23 cellular contexts compared by ENCODE assay signal in genomic region chr1:6100801-6101783, GRCh38. TPM values are rescaled to one million over a fixed set of nuclear protein-coding genes. Genes with fewer than 3 reads are reported as not detected.
DNase-seq lines count a peak whose midpoint lies in the region; ATAC-seq, FAIRE-seq and TF ChIP-seq lines count a peak whose summit lies in the region.
"Had no signal": no experiment of that assay in that cellular context is flagged by ENCODE, and none has a peak within 500 bp of the region (broad histone marks: within the 10 kb centered on the region; RNA-seq: fewer than 3 reads in every experiment).

No MANE protein-coding gene starts in this region.

- no peak overlapping the region for H2BK120ac ChIP-seq in H1 (replicated peaks; ENCODE audit: low read depth, low read length)

- CTCF ChIA-PET in H1 (lab: Charles Lee; ENCODE audit: partially characterized antibody), result interaction anchor here (0.6 to 1.5 kb wide), 12 partner anchors 8 to 153 kb away, joined by 3 to 6 read pairs (median 4); partner anchors contain the start of gene KCNAB2

- H3K4ac ChIP-seq in H1 (replicated peaks; ENCODE audit: insufficient read length, low read depth, low read length), result no peak overlapping the region

- DNase-seq in activated naive CD4-positive, alpha-beta T cell treated with anti-CD3 and anti-CD28 coated beads, Interleukin-2, amount 50 U/mL, for 72 hours (ENCODE audit: low spot score in 2 of 2), result no peak
- no peak for DNase-seq in activated naive CD4-positive, alpha-beta T cell treated with Interleukin-2 at 50 U/mL for 16 hours
- DNase-seq in RWPE2 (ENCODE audit: low spot score) (peak; percentile 44), H1 (ENCODE audit: low read depth in 1 of 2, low spot score in 2 of 2) (no peak), spleen (peak; percentile 68), small intestine (no peak), COLO668 (lab: John Stamatoyannopoulos, UW; ENCODE audit: unreplicated experiment) (no peak), frontal cortex (ENCODE audit: low spot score in 2 of 2) (no peak)
- DNase-seq: colonic mucosa; DMS79 treated with DMSO at 0.1 percent for 48 hours; GOT3; MG63; NCI-H2227 treated with DMSO at 0.1 percent for 48 hours; NCI-H748 treated with DMSO at 0.1 percent for 48 hours; SHP77; stimulated activated naive CD4-positive, alpha-beta T cell; SW 1271; tibial artery had no signal

- TF ChIP-seq POLR2A in H1 (IDR thresholded peaks at IDR 0.05; ENCODE audit: control extremely low read depth in 1 of 2, low read depth in 2 of 2, low read length in 2 of 2) (no peak), spleen (IDR thresholded peaks at IDR 0.05) (no peak)

- H4K8ac ChIP-seq in H1 (ENCODE audit: extremely low read depth, insufficient read depth, low read length), result no peak overlapping the region

- H3K27ac Mint-ChIP-seq in activated naive CD4-positive, alpha-beta T cell treated with anti-CD3 and anti-CD28 coated beads, Interleukin-2, amount 50 U/mL, for 72 hours, result peak overlapping the region; percentile 62 to 72

- H3K4me3 ChIP-seq in RWPE2 (ENCODE audit: severe bottlenecking) (no peak overlapping the region), H1 (ENCODE audit: extremely low read depth in 1 of 4, insufficient read depth in 2 of 4, low read depth in 3 of 4, low read length in 4 of 4) (no peak overlapping the region), spleen (no peak overlapping the region), small intestine (ENCODE audit: low read depth in 1 of 2, low read length in 2 of 2) (no peak overlapping the region)
- H3K4me3 ChIP-seq: colonic mucosa, MG63, right atrium auricular region, tibial artery had no signal

- no peaks in the 10 kb centered on the region for H3K36me3 ChIP-seq in RWPE2 (ENCODE audit: low read depth)
- H3K36me3 ChIP-seq in H1 (ENCODE audit: control insufficient read depth in 2 of 4, insufficient read depth in 4 of 4, low read length in 3 of 4), result no peaks in the 10 kb centered on the region
- peaks cover 0 to 39% (median 25%) of the 10 kb centered on the region in 6 donors for H3K36me3 ChIP-seq in spleen
- no peaks in the 10 kb centered on the region for H3K36me3 ChIP-seq in small intestine (ENCODE audit: control insufficient read depth in 2 of 2, insufficient read depth in 2 of 2, low read length in 2 of 2)
- H3K36me3 ChIP-seq: colonic mucosa, MG63, right atrium auricular region had no signal

- TF ChIP-seq RAD21 in H1 (IDR thresholded peaks at IDR 0.05 in 1 of 2, conservative IDR thresholded peaks at IDR 0.05 in 1 of 2; ENCODE audit: low read depth in 2 of 2, low read length in 2 of 2), result no peak

- no peak overlapping the region for H2AK5ac ChIP-seq in H1 (ENCODE audit: low read depth, low read length)

- H3K9me3 ChIP-seq in RWPE2 (ENCODE audit: severe bottlenecking) (no peaks in the 10 kb centered on the region), H1 (ENCODE audit: insufficient read depth in 2 of 2, low read depth in 1 of 2, low read length in 1 of 2) (no peaks in the 10 kb centered on the region), spleen (no peaks in the 10 kb centered on the region), small intestine (ENCODE audit: control insufficient read depth, low read depth) (no peaks in the 10 kb centered on the region)
- H3K9me3 ChIP-seq: colonic mucosa, MG63, right atrium auricular region, tibial artery had no signal

- FAIRE-seq in H1 (lab: Jason Lieb, UNC), result no peak
- FAIRE-seq in small intestine (lab: Jason Lieb, UNC), result no peak
- no peak for FAIRE-seq in frontal cortex (lab: Jason Lieb, UNC)

- 0 out of 2 replicates have a peak overlapping the region, but pooled peaks have one; percentile 17 for H2BK12ac ChIP-seq in H1 (ENCODE audit: low read depth, low read length)

- no peak overlapping the region for H2BK20ac ChIP-seq in H1 (ENCODE audit: low read length)

- no peak for TF ChIP-seq CTCF in RWPE2 (IDR thresholded peaks at IDR 0.05; ENCODE audit: poor library complexity, severe bottlenecking)
- TF ChIP-seq CTCF in H1 (IDR thresholded peaks at IDR 0.05; ENCODE audit: control extremely low read depth in 1 of 3, insufficient read depth in 1 of 3, low read depth in 1 of 3, low read length in 3 of 3), result no peak
- TF ChIP-seq CTCF in spleen (IDR thresholded peaks at IDR 0.05 in 8 of 11, conservative IDR thresholded peaks at IDR 0.05 in 3 of 11), result no peak

- H4K20me1 ChIP-seq in H1 (replicated peaks in 1 of 2; ENCODE audit: control insufficient read depth in 1 of 2, insufficient read depth in 2 of 2, low read length in 2 of 2), result peaks cover 0 to 2% of the 10 kb centered on the region in 2 experiments

- POLR2A ChIA-PET in H1 (lab: Charles Lee; ENCODE audit: partially characterized antibody), result interaction anchor here (1.5 kb wide), 1 partner anchor 84 kb away, joined by 4 read pairs; no protein-coding TSS in a partner anchor

- H3K27ac ChIP-seq in RWPE2 (ENCODE audit: poor library complexity, severe bottlenecking) (no peak overlapping the region), H1 (ENCODE audit: low read depth, low read length) (no peak overlapping the region), spleen (no peak overlapping the region), small intestine (ENCODE audit: low read depth in 1 of 2, low read length in 1 of 2) (no peak overlapping the region)
- H3K27ac ChIP-seq: colonic mucosa, right atrium auricular region, tibial artery had no signal

- no peak overlapping the region for H3K4me2 ChIP-seq in H1 (ENCODE audit: insufficient read depth in 1 of 2, low read depth in 2 of 2, low read length in 2 of 2)

- H3K4me1 ChIP-seq in RWPE2 (ENCODE audit: insufficient read depth, poor library complexity, severe bottlenecking) (no peaks in the 10 kb centered on the region), H1 (replicated peaks in 1 of 4; ENCODE audit: control insufficient read depth in 3 of 4, insufficient read depth in 4 of 4, low read length in 3 of 4) (no peaks in the 10 kb centered on the region; a peak in 2 of 7 replicates), spleen (peaks cover 0 to 12% (median 0%) of the 10 kb centered on the region in 6 donors), small intestine (ENCODE audit: control insufficient read depth in 2 of 2, insufficient read depth in 1 of 2, low read depth in 1 of 2, low read length in 1 of 2) (no peaks in the 10 kb centered on the region)
- H3K4me1 ChIP-seq: colonic mucosa, right atrium auricular region, tibial artery had no signal

- H3K79me1 ChIP-seq in H1 (ENCODE audit: low read depth, low read length), result no peaks in the 10 kb centered on the region

- no peak overlapping the region for H4K91ac ChIP-seq in H1 (replicated peaks; ENCODE audit: insufficient read length, low read length)

- H4K5ac ChIP-seq in H1 (ENCODE audit: insufficient read length, low read depth, low read length), result no peak overlapping the region

- no peak overlapping the region for H3K9ac ChIP-seq in H1 (replicated peaks in 1 of 4; ENCODE audit: extremely low read depth in 1 of 4, low read depth in 3 of 4, low read length in 3 of 4)

- H3K14ac ChIP-seq in H1 (ENCODE audit: insufficient read length), result no peak overlapping the region

- no peaks in the 10 kb centered on the region for H3K79me2 ChIP-seq in H1 (ENCODE audit: control insufficient read depth in 1 of 2, insufficient read depth in 2 of 2, low read length in 2 of 2)

- WGBS in H1 (ENCODE audit: extremely low coverage in 1 of 2, insufficient coverage in 1 of 2, insufficient read length in 1 of 2, insufficient replicate concordance in 2 of 2, low coverage in 1 of 2, low lambda C conversion rate in 2 of 2, missing lambda C conversion rate in 1 of 2), 2 experiments, result 87% methylated on average over 19 of the region's 24 CpGs; no CpG with 5 or more reads in 1 of the 2 experiments
- WGBS in spleen, 5 donors, result 44 to 53% (median 45%) methylated on average over 19 to 24 of the region's 24 CpGs
- WGBS in small intestine, 3 donors, result 52 to 58% (median 56%) methylated on average over 23 to 24 of the region's 24 CpGs

- no peaks in the 10 kb centered on the region for H3K23me2 ChIP-seq in H1 (ENCODE audit: low read depth, low read length)

- no peak overlapping the region for H3K56ac ChIP-seq in H1 (replicated peaks; ENCODE audit: insufficient read length, low read depth, low read length)

- no peak overlapping the region for H2AFZ ChIP-seq in H1 (ENCODE audit: low read length)

- no peaks in the 10 kb centered on the region for H3K27me3 ChIP-seq in RWPE2 (ENCODE audit: insufficient read depth, poor library complexity, severe bottlenecking)
- no peaks in the 10 kb centered on the region for H3K27me3 ChIP-seq in H1 (replicated peaks in 1 of 4; ENCODE audit: control insufficient read depth in 3 of 4, extremely low read depth in 1 of 4, insufficient read depth in 3 of 4, low read length in 3 of 4)
- H3K27me3 ChIP-seq in spleen (replicated peaks in 1 of 7), result peaks cover 0 to 70% (median 7%) of the 10 kb centered on the region in 7 donors
- no peaks in the 10 kb centered on the region for H3K27me3 ChIP-seq in small intestine (ENCODE audit: control insufficient read depth in 2 of 2, insufficient read depth in 2 of 2, low read length in 2 of 2)
- H3K27me3 ChIP-seq: colonic mucosa, MG63, right atrium auricular region had no signal

- H3K18ac ChIP-seq in H1 (ENCODE audit: extremely low read depth, low read length), result no peak overlapping the region

- no peaks in the 10 kb centered on the region for H3K9me3 Mint-ChIP-seq in activated naive CD4-positive, alpha-beta T cell treated with anti-CD3 and anti-CD28 coated beads, Interleukin-2, amount 50 U/mL, for 72 hours
- H3K9me3 Mint-ChIP-seq: brain; CD8-positive, alpha-beta memory T cell; IgD-negative memory B cell had no signal

- peak in 1 of 2 donors; percentile 7 for ATAC-seq in activated naive CD4-positive, alpha-beta T cell treated with anti-CD3 and anti-CD28 coated beads, Interleukin-2, amount 50 U/mL, for 72 hours
- no peak for ATAC-seq in RWPE2 (ENCODE audit: low read depth)
- ATAC-seq: left lobe of liver had no signal

- intact Hi-C loops in spleen (cut with DNase I; ENCODE audit: low total_unique reads), result no loop called here

- TF ChIP-seq EP300 in H1 (IDR thresholded peaks at IDR 0.05; ENCODE audit: borderline replicate concordance in 1 of 2, low read depth in 2 of 2, low read length in 2 of 2), result no peak

- no peaks in the 10 kb centered on the region for H3K36me3 Mint-ChIP-seq in activated naive CD4-positive, alpha-beta T cell treated with anti-CD3 and anti-CD28 coated beads, Interleukin-2, amount 50 U/mL, for 72 hours

- H2BK5ac ChIP-seq in H1 (ENCODE audit: low read depth, low read length), result no peak overlapping the region

- H3K23ac ChIP-seq in H1 (ENCODE audit: insufficient read length), result no peak overlapping the region

- H2BK15ac ChIP-seq in H1 (ENCODE audit: low read length), result no peak overlapping the region

RNA-seq across cellular contexts. Expression of gene KCNAB2, which starts 55.4 kb away (rescaled TPM):
- total RNA-seq in activated naive CD4-positive, alpha-beta T cell treated with anti-CD3 and anti-CD28 coated beads, Interleukin-2, amount 50 U/mL, for 72 hours, result 100 to 1,000 TPM; 214 to 334 TPM
- total RNA-seq in H1 (2021; fragmentation: NEBNext Ultra II Directional; extraction: Animal tissue kit (Norgen Biotek cat#: 25700)), result 7.0 and 7.1 TPM in 2 replicates
- polyA plus RNA-seq in H1 (2011; rRNA removed) (4.5 and 6.2 TPM in 2 replicates), spleen (10 to 100 TPM; 23.2 to 51.5 (median 23.9) TPM), small intestine (1 to 10 TPM; 1.1 to 5.8 (median 4.9) TPM)
- polyA plus RNA-seq in H1 (2011; cell fraction: cytosol; rRNA removed), result 5.9 TPM
- 19.4 TPM for polyA plus RNA-seq in H1 (2011; cell fraction: nucleus; rRNA removed)
- 7.0 to 8.9 TPM (median 7.3 TPM) in 4 replicates for polyA plus RNA-seq in H1 (2012, experiment 1 of 2)
- 5.2 TPM for polyA plus RNA-seq in H1 (2012, experiment 2 of 2)
- polyA plus RNA-seq in H1 (2013, experiment 1 of 2), result 2.9 TPM
- 2.9 TPM for polyA plus RNA-seq in H1 (2013, experiment 2 of 2)
- 3.6 and 4.9 TPM in 2 replicates for polyA minus RNA-seq in H1 (2011; rRNA and poly(A)+ RNA removed)
- polyA minus RNA-seq in H1 (2011; cell fraction: cytosol; rRNA and poly(A)+ RNA removed), result 5.2 TPM
- 6.5 TPM for polyA minus RNA-seq in H1 (2011; cell fraction: nucleus; rRNA and poly(A)+ RNA removed)
- total RNA-seq in spleen (100 to 1,000 TPM in 4 of 7 donors, 10 to 100 TPM in 3; 80.3 to 135 (median 109) TPM), frontal cortex (4.5 TPM)

Comparison
In these comparisons a context has a peak if more than half of its experiments do, and no peak if none do; other contexts are left out.
1. DNase-seq: peak in RWPE2 (single experiment) and spleen (single experiment); none in activated naive CD4-positive, alpha-beta T cell treated with anti-CD3 and anti-CD28 coated beads, Interleukin-2, amount 50 U/mL, for 72 hours (0 of 2), activated naive CD4-positive, alpha-beta T cell treated with Interleukin-2 at 50 U/mL for 16 hours (single experiment), H1 (0 of 2), small intestine (single experiment), COLO668 (single experiment) and frontal cortex (0 of 2).
2. RNA of gene KCNAB2, which starts 55.4 kb away (total RNA-seq): 214 to 334 TPM in activated naive CD4-positive, alpha-beta T cell treated with anti-CD3 and anti-CD28 coated beads, Interleukin-2, amount 50 U/mL, for 72 hours and 80.3 to 135 TPM in spleen; 7.0 to 7.1 TPM in H1 and 4.5 TPM in frontal cortex (single experiment); every median in the first group is over 10 times any median in the second.